Comparison of ENCODE assay signal across 8 cellular contexts in genomic region chr7:66628361-66629221, GRCh38. TPM values are rescaled to one million over a fixed set of nuclear protein-coding genes. Genes with fewer than 3 reads are reported as not detected.
A peak's percentile ranks its signal among the peaks of the same experiment; 100 is the strongest.
DNase-seq lines count a peak whose midpoint lies in the region; ATAC-seq, FAIRE-seq and TF ChIP-seq lines count a peak whose summit lies in the region.

Gene KCTD7, plus strand, starts transcription at chr7:66628881. Its CDS starts 184 bp downstream, at chr7:66629065.

- intact Hi-C loops in Right ventricle myocardium inferior (cut with DNase I), result loop anchor here (2.0 to 10.0 kb wide), 4 partner anchors 26 to 216 kb away; no protein-coding TSS in a partner anchor
- intact Hi-C loops in pancreas (cut with DNase I), result no loop called here
- intact Hi-C loops in thyroid gland (cut with DNase I), result no loop called here

- H3K27ac ChIP-seq in SU-DHL-6 (ENCODE audit: low read depth, low read length) (peak within 1 kb of the TSS; percentile 68), pancreas (peak within 1 kb of the TSS; percentile 79 to 89 (median 85)), thyroid gland (peak within 1 kb of the TSS; percentile 86 to 97 (median 96))

- 0% methylated on average over 47 to 93 of the region's 93 CpGs for WGBS in pancreas, 2 donors
- 0 to 1% methylated on average over 5 to 16 of the region's 93 CpGs for WGBS in thyroid gland, 2 donors

- peak within 1 kb of the TSS; percentile 73 for H3K9ac ChIP-seq in SU-DHL-6 (ENCODE audit: low read length)

- ATAC-seq in HG02763 (IDR thresholded peaks at IDR 0.05; ENCODE audit: unreplicated experiment) (peak; percentile 86), Right ventricle myocardium inferior (peak; percentile 97), pancreas (peak; percentile 90 to 95 (median 92))

- H4K20me1 ChIP-seq in SU-DHL-6 (ENCODE audit: low read depth, low read length), result no peaks in the 10 kb centered on the region

- peaks cover 0 to 9% (median 0%) of the 10 kb centered on the region in 3 donors for H3K4me1 ChIP-seq in pancreas
- H3K4me1 ChIP-seq in thyroid gland, result peaks cover 4 to 12% of the 10 kb centered on the region in 2 donors

- TF ChIP-seq CTCF in GM12875 (IDR thresholded peaks at IDR 0.05; ENCODE audit: borderline replicate concordance, insufficient read depth, low read depth, low read length), result no peak
- TF ChIP-seq CTCF in SU-DHL-6 (IDR thresholded peaks at IDR 0.05; ENCODE audit: insufficient read depth, low read length, poor library complexity, severe bottlenecking), result no peak
- no peak for TF ChIP-seq CTCF in pancreas (IDR thresholded peaks at IDR 0.05)
- TF ChIP-seq CTCF in thyroid gland (IDR thresholded peaks at IDR 0.05), result no peak

- H3K4me3 ChIP-seq in GM12875 (ENCODE audit: low read depth, low read length), result peak within 1 kb of the TSS; percentile 72
- peak within 1 kb of the TSS; percentile 88 for H3K4me3 ChIP-seq in SU-DHL-6 (ENCODE audit: insufficient read depth, low read length, poor library complexity, severe bottlenecking)
- H3K4me3 ChIP-seq in pancreas, result peak within 1 kb of the TSS; percentile 55 to 73 (median 64)
- H3K4me3 ChIP-seq in thyroid gland (replicated peaks in 1 of 3), result peak within 1 kb of the TSS; percentile 22 to 96 (median 75)

- no peaks in the 10 kb centered on the region for H3K9me2 ChIP-seq in SU-DHL-6 (replicated peaks; ENCODE audit: insufficient read depth, low read length)

- TF ChIP-seq POLR2A in thyroid gland (IDR thresholded peaks at IDR 0.05), result peak; percentile 83 to 93

- no peaks in the 10 kb centered on the region for H3K27me3 ChIP-seq in SU-DHL-6 (ENCODE audit: low read length)
- H3K27me3 ChIP-seq in pancreas, result no peaks in the 10 kb centered on the region
- H3K27me3 ChIP-seq in thyroid gland, result no peaks in the 10 kb centered on the region

- peak; percentile 97 to 99 (median 98) for DNase-seq in NCI-H1417 (lab: John Stamatoyannopoulos, UW)
- DNase-seq in activated naive CD8-positive, alpha-beta T cell treated with anti-CD3 and anti-CD28 coated beads, Interleukin-2, amount 50 U/mL, for 16 hours (ENCODE audit: low read depth, low spot score), result peak; percentile 81
- peak; percentile 99 for DNase-seq in Right ventricle myocardium inferior (ENCODE audit: missing footprints)
- DNase-seq in pancreas, result peak; percentile 98 to 99 (median 99)
- peak; percentile 99 for DNase-seq in thyroid gland

- peak within 1 kb of the TSS; percentile 86 for H2AFZ ChIP-seq in SU-DHL-6 (ENCODE audit: low read depth, low read length, severe bottlenecking)

- FAIRE-seq in pancreas (lab: Jason Lieb, UNC), result no peak

- H3F3A ChIP-seq in SU-DHL-6 (ENCODE audit: insufficient read depth), result peaks cover 31% of the 10 kb centered on the region

- H3K36me3 ChIP-seq in SU-DHL-6 (ENCODE audit: low read length) (no peaks in the 10 kb centered on the region), pancreas (no peaks in the 10 kb centered on the region), thyroid gland (peaks cover 0 to 5% of the 10 kb centered on the region in 2 donors)

- H3K79me2 ChIP-seq in SU-DHL-6 (ENCODE audit: insufficient read depth, low read length), result peaks cover 25% of the 10 kb centered on the region

- H3K9me3 ChIP-seq in SU-DHL-6 (ENCODE audit: insufficient read depth, low read length), result no peaks in the 10 kb centered on the region
- no peaks in the 10 kb centered on the region for H3K9me3 ChIP-seq in pancreas
- no peaks in the 10 kb centered on the region for H3K9me3 ChIP-seq in thyroid gland

- peak within 1 kb of the TSS; percentile 95 for H3K4me2 ChIP-seq in SU-DHL-6 (ENCODE audit: low read depth, low read length, poor library complexity, severe bottlenecking)

RNA-seq across cellular contexts. Expression of gene KCTD7, which starts in this region (rescaled TPM):
- total RNA-seq in Right ventricle myocardium inferior (7.8 TPM), pancreas (1 to 10 TPM; 1.8 to 5.4 (median 2.5) TPM), thyroid gland (10 to 100 TPM; 17.4 to 19.3 (median 18.1) TPM)
- 1 to 10 TPM; 2.2 to 4.9 TPM for polyA plus RNA-seq in pancreas

Comparison
In these comparisons a context has a peak if more than half of its experiments do, and no peak if none do; other contexts are left out.
1. Peak in every context shown above with its lines: DNase-seq, ATAC-seq, H3K4me3 ChIP-seq and H3K27ac ChIP-seq.